ENCODE assay signal across 10 cellular contexts in the genomic region with DNA sequence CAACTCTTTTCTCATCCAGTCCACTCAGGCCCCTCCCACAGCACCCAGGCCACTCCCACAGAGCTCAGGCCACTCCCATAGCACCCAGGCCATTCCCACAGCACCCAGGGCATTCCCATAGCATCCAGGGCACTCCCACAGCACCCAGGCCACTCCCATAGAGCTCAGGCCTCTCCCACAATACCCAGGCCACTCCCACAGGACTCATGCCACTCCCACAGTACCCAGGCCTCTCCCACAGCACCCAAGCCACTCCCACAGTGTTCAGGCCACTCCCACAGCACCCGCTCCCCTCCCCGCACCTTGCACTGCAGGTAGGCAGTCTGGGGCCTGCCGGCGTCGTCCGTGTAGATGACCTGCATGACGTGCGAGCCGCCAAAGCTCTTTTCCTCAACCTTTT. TPM values are rescaled to one million over a fixed set of nuclear protein-coding genes. Genes with fewer than 3 reads are reported as not detected.
DNase-seq lines count a peak whose midpoint lies in the region; ATAC-seq and TF ChIP-seq lines count a peak whose summit lies in the region.
"Not testable (repeated sequence)": the region's sequence is repeated elsewhere in the genome, so short reads cannot be mapped to it uniquely, and the experiment has no call there.
"Had no signal": no experiment of that assay in that cellular context is flagged by ENCODE, and none has a peak within 500 bp of the region (broad histone marks: within the 10 kb centered on the region; RNA-seq: fewer than 3 reads in every experiment).

No MANE protein-coding gene starts in this region.

- not testable (repeated sequence) for H3K27me3 Mint-ChIP-seq in CD4-positive, alpha-beta T cell; activated B cell treated with CpG ODN at 0.5 μM for 24 hours; naive thymus-derived CD8-positive, alpha-beta T cell

- not testable (repeated sequence) for H3K27me3 ChIP-seq in CD4-positive, alpha-beta T cell (ENCODE audit: control insufficient read depth, insufficient read depth, low read length); foreskin keratinocyte

- not testable (repeated sequence) for H3K9me3 Mint-ChIP-seq in CD4-positive, alpha-beta T cell; activated B cell treated with CpG ODN at 0.5 μM for 24 hours; naive thymus-derived CD8-positive, alpha-beta T cell

- CTCF ChIA-PET in CD4-positive, alpha-beta T cell (lab: Charles Lee); activated B cell treated with CpG ODN at 0.5 μM for 24 hours (lab: Charles Lee): not testable (repeated sequence)

- not testable (repeated sequence) for H3K4me3 Mint-ChIP-seq in CD4-positive, alpha-beta T cell; activated B cell treated with CpG ODN at 0.5 μM for 24 hours; naive thymus-derived CD8-positive, alpha-beta T cell

- not testable (repeated sequence) for H3K27ac ChIP-seq in CD4-positive, alpha-beta T cell (ENCODE audit: low read depth, low read length); foreskin keratinocyte

- intact Hi-C loops in CD4-positive, alpha-beta T cell (cut with DNase I, micrococcal nuclease); activated B cell treated with CpG ODN at 0.5 μM for 24 hours (cut with micrococcal nuclease): not testable (repeated sequence)

- not testable (repeated sequence) for H3K4me1 ChIP-seq in foreskin keratinocyte

- not testable (repeated sequence) for DNase-seq in CD4-positive, alpha-beta T cell; activated B cell treated with CpG ODN at 0.5 μM for 24 hours; foreskin keratinocyte; naive thymus-derived CD8-positive, alpha-beta T cell

- not testable (repeated sequence) for H3K9me3 ChIP-seq in CD4-positive, alpha-beta T cell (ENCODE audit: control insufficient read depth, low read length)

- not testable (repeated sequence) for TF ChIP-seq CTCF in CD4-positive, alpha-beta T cell (IDR thresholded peaks at IDR 0.05); activated B cell treated with CpG ODN at 0.5 μM for 24 hours (IDR thresholded peaks at IDR 0.05); foreskin keratinocyte (conservative IDR thresholded peaks at IDR 0.05)

- not testable (repeated sequence) for H3K4me1 Mint-ChIP-seq in CD4-positive, alpha-beta T cell (ENCODE audit: low read depth); activated B cell treated with CpG ODN at 0.5 μM for 24 hours; naive thymus-derived CD8-positive, alpha-beta T cell

- POLR2A ChIA-PET in CD4-positive, alpha-beta T cell (lab: Charles Lee); activated B cell treated with CpG ODN at 0.5 μM for 24 hours (lab: Charles Lee); naive thymus-derived CD8-positive, alpha-beta T cell (lab: Charles Lee): not testable (repeated sequence)

- peak; percentile 52 for ATAC-seq in CD4-positive, alpha-beta T cell (ENCODE audit: poor library complexity)
- peak; percentile 43 for ATAC-seq in GM19035 (IDR thresholded peaks at IDR 0.05; ENCODE audit: unreplicated experiment)
- peak; percentile 35 for ATAC-seq in GM21526 (IDR thresholded peaks at IDR 0.05; ENCODE audit: low FRiP score, unreplicated experiment)
- ATAC-seq in HG02798 (IDR thresholded peaks at IDR 0.05; ENCODE audit: poor library complexity, unreplicated experiment): peak; percentile 43
- ATAC-seq in HG03354 (IDR thresholded peaks at IDR 0.05; ENCODE audit: poor library complexity, severe bottlenecking, unreplicated experiment): peak; percentile 44
- ATAC-seq in activated B cell treated with CpG ODN at 0.5 μM for 24 hours (ENCODE audit: low read depth): peak; percentile 43
- ATAC-seq in foreskin keratinocyte: peak; percentile 92
- peak; percentile 21 to 34 for ATAC-seq in naive thymus-derived CD8-positive, alpha-beta T cell

- not testable (repeated sequence) for H3K27ac Mint-ChIP-seq in CD4-positive, alpha-beta T cell; activated B cell treated with CpG ODN at 0.5 μM for 24 hours; naive thymus-derived CD8-positive, alpha-beta T cell

- H3K36me3 Mint-ChIP-seq in CD4-positive, alpha-beta T cell (ENCODE audit: low read depth); activated B cell treated with CpG ODN at 0.5 μM for 24 hours (ENCODE audit: low read depth); naive thymus-derived CD8-positive, alpha-beta T cell: not testable (repeated sequence)

RNA-seq across cellular contexts. Expression of gene POLR2J3, which starts 17.5 kb away (rescaled TPM):
- 10 to 100 TPM; 82.5 to 90.6 TPM for total RNA-seq in CD4-positive, alpha-beta T cell
- total RNA-seq in activated B cell treated with CpG ODN at 0.5 μM for 24 hours (110 and 123 TPM in 2 replicates), foreskin keratinocyte (22.0 and 30.0 TPM in 2 replicates)
- 65.2 and 69.6 TPM in 2 replicates for polyA plus RNA-seq in foreskin keratinocyte
- 100 to 1,000 TPM; 104 to 119 TPM for total RNA-seq in naive thymus-derived CD8-positive, alpha-beta T cell
- polyA plus RNA-seq in naive thymus-derived CD8-positive, alpha-beta T cell: 10 to 100 TPM; 27.7 to 48.4 (median 34.6) TPM

RNA-seq across cellular contexts. Expression of gene RASA4, which starts 26.7 kb away (rescaled TPM):
- total RNA-seq in CD4-positive, alpha-beta T cell: 10 to 100 TPM; 37.8 to 42.1 TPM
- total RNA-seq in activated B cell treated with CpG ODN at 0.5 μM for 24 hours: 57.6 and 62.3 TPM in 2 replicates
- 0.56 and 1.3 TPM in 2 replicates for total RNA-seq in foreskin keratinocyte
- polyA plus RNA-seq in foreskin keratinocyte: 0.92 and 0.99 TPM in 2 replicates
- total RNA-seq in naive thymus-derived CD8-positive, alpha-beta T cell: 10 to 100 TPM; 60.9 to 65.1 TPM
- 10 to 100 TPM; 14.2 to 32.6 (median 23.4) TPM for polyA plus RNA-seq in naive thymus-derived CD8-positive, alpha-beta T cell

RNA-seq across cellular contexts. Expression of gene SPDYE2, which starts 38.8 kb away (rescaled TPM):
- under 1 TPM; 0.33 to 0.36 TPM for total RNA-seq in CD4-positive, alpha-beta T cell
- total RNA-seq in activated B cell treated with CpG ODN at 0.5 μM for 24 hours (0.29 TPM in 1 of 2 replicates, not detected in the other), foreskin keratinocyte (not detected in 2 replicates)
- not detected in 2 replicates for polyA plus RNA-seq in foreskin keratinocyte
- total RNA-seq in naive thymus-derived CD8-positive, alpha-beta T cell: 1 to 10 TPM in 1 of 2 experiments, under 1 TPM in 1; 0.41 to 1.0 TPM
- polyA plus RNA-seq in naive thymus-derived CD8-positive, alpha-beta T cell: under 1 TPM; 0.22 to 0.58 (median 0.37) TPM
- total RNA-seq: endothelial cell of umbilical vein, occipital lobe had no signal
- polyA plus RNA-seq: endothelial cell of umbilical vein had no signal

RNA-seq across cellular contexts. Expression of gene UPK3BL2, which starts 46.4 kb away (rescaled TPM):
- 100 to 1,000 TPM; 115 to 122 TPM for total RNA-seq in CD4-positive, alpha-beta T cell
- total RNA-seq in activated B cell treated with CpG ODN at 0.5 μM for 24 hours (36.8 and 45.3 TPM in 2 replicates), foreskin keratinocyte (1.3 and 3.1 TPM in 2 replicates)
- 1.5 and 5.2 TPM in 2 replicates for polyA plus RNA-seq in foreskin keratinocyte
- 10 to 100 TPM; 53.0 to 53.6 TPM for total RNA-seq in naive thymus-derived CD8-positive, alpha-beta T cell
- 1 to 10 TPM in 2 of 3 donors, under 1 TPM in 1; 0.44 to 3.0 (median 1.1) TPM for polyA plus RNA-seq in naive thymus-derived CD8-positive, alpha-beta T cell

RNA-seq across cellular contexts. Expression of gene UPK3BL1, which starts 52.7 kb away (rescaled TPM):
- total RNA-seq in CD4-positive, alpha-beta T cell: 10 to 100 TPM; 27.2 to 28.4 TPM
- total RNA-seq in activated B cell treated with CpG ODN at 0.5 μM for 24 hours: 47.4 and 58.8 TPM in 2 replicates
- 10.6 and 21.7 TPM in 2 replicates for total RNA-seq in foreskin keratinocyte
- 14.5 and 26.5 TPM in 2 replicates for polyA plus RNA-seq in foreskin keratinocyte
- 10 to 100 TPM; 72.8 to 77.3 TPM for total RNA-seq in naive thymus-derived CD8-positive, alpha-beta T cell
- 10 to 100 TPM; 22.4 to 32.6 (median 31.2) TPM for polyA plus RNA-seq in naive thymus-derived CD8-positive, alpha-beta T cell

Comparison
In these comparisons a context has a peak if more than half of its experiments do, and no peak if none do; other contexts are left out.
1. ATAC-seq: peak in every context shown above with its lines; median percentile 92 in foreskin keratinocyte; 52 in CD4-positive, alpha-beta T cell; 44 in HG03354; 43 in GM19035; 43 in HG02798; 43 in activated B cell treated with CpG ODN at 0.5 μM for 24 hours; 35 in GM21526; 28 in naive thymus-derived CD8-positive, alpha-beta T cell.
2. RNA of gene RASA4, which starts 26.7 kb away (total RNA-seq): 60.9 to 65.1 TPM in naive thymus-derived CD8-positive, alpha-beta T cell, 57.6 to 62.3 TPM in activated B cell treated with CpG ODN at 0.5 μM for 24 hours and 37.8 to 42.1 TPM in CD4-positive, alpha-beta T cell; 0.56 to 1.3 TPM in foreskin keratinocyte; every median in the first group is over 10 times any median in the second.